Comparison of ENCODE assay signal across 17 cellular contexts in genomic region chr2:85757860-85758259, GRCh38. TPM values are rescaled to one million over a fixed set of nuclear protein-coding genes. Genes with fewer than 3 reads are reported as not detected.
"Had no signal": no experiment of that assay in that cellular context is flagged by ENCODE, and none has a peak within 500 bp of the region (broad histone marks: within the 10 kb centered on the region; RNA-seq: fewer than 3 reads in every experiment).

No MANE protein-coding gene starts in this region.

- H3K27ac Mint-ChIP-seq: activated T-cell treated with anti-CD3 and anti-CD28 coated beads, Interleukin-2, amount 50 U/mL, for 72 hours; immature natural killer cell; natural killer cell; type B pancreatic cell had no signal

- H3K9me3 ChIP-seq: adrenal gland, gastroesophageal sphincter, neutrophil, pancreas had no signal

- H3K4me3 ChIP-seq: adrenal gland, cardiac muscle cell, pancreas had no signal

- DNase-seq: activated CD4-positive, alpha-beta T cell treated with anti-CD3 and anti-CD28 coated beads, Interleukin-2, amount 50 U/mL, for 1 hour; activated CD4-positive, CD25-positive, alpha-beta regulatory T cell treated with anti-CD3 and anti-CD28 coated beads, Interleukin-2, amount 50 U/mL, for 72 hours; activated CD8-positive, alpha-beta memory T cell treated with anti-CD3 and anti-CD28 coated beads for 24 hours; activated effector memory CD4-positive, alpha-beta T cell treated with anti-CD3 and anti-CD28 coated beads, Interleukin-2, amount 50 U/mL, for 16 hours; activated naive CD4-positive, alpha-beta T cell treated with anti-CD3 and anti-CD28 coated beads, Interleukin-2, amount 50 U/mL, for 16 hours; activated T-cell treated with anti-CD3 and anti-CD28 coated beads, Interleukin-2, amount 50 U/mL, for 72 hours; adrenal gland; immature natural killer cell; kidney glomerular epithelial cell; natural killer cell; stimulated activated CD4-positive, alpha-beta T cell treated with anti-CD3 and anti-CD28 coated beads, Interleukin-2, amount 100 ng/mL, for 24 hours; stimulated activated naive CD4-positive, alpha-beta T cell treated with Interleukin-2 at 50 U/mL for 16 hours had no signal

- H3K27me3 ChIP-seq: gastroesophageal sphincter, pancreas had no signal

- H3K27ac ChIP-seq: adrenal gland, cardiac muscle cell, gastroesophageal sphincter, neutrophil, pancreas had no signal

- H3K36me3 ChIP-seq: adrenal gland, cardiac muscle cell, neutrophil, pancreas had no signal

- H3K9me3 Mint-ChIP-seq: activated T-cell treated with anti-CD3 and anti-CD28 coated beads, Interleukin-2, amount 50 U/mL, for 72 hours; immature natural killer cell; natural killer cell; type B pancreatic cell had no signal

- H3K36me3 Mint-ChIP-seq: immature natural killer cell, natural killer cell, type B pancreatic cell had no signal

- H3K4me3 Mint-ChIP-seq: activated T-cell treated with anti-CD3 and anti-CD28 coated beads, Interleukin-2, amount 50 U/mL, for 72 hours; immature natural killer cell; natural killer cell had no signal

- ATAC-seq: activated T-cell treated with anti-CD3 and anti-CD28 coated beads, Interleukin-2, amount 50 U/mL, for 72 hours; gastroesophageal sphincter; natural killer cell had no signal

RNA-seq across cellular contexts. Expression of gene ATOH8, which starts 4.1 kb away (rescaled TPM):
- total RNA-seq: activated T-cell treated with anti-CD3 and anti-CD28 coated beads, Interleukin-2, amount 50 U/mL, for 72 hours had no signal
